Comparison of ENCODE assay signal across 8 cellular contexts in genomic region chr2:68943581-68944568, GRCh38. TPM values are rescaled to one million over a fixed set of nuclear protein-coding genes. Genes with fewer than 3 reads are reported as not detected.
DNase-seq lines count a peak whose midpoint lies in the region; ATAC-seq lines count a peak whose summit lies in the region.

No MANE protein-coding gene starts in this region.

- no peaks in the 10 kb centered on the region for H3K4me1 Mint-ChIP-seq in T-helper 2 cell treated with Interferon-gamma antibody and Interleukin-4, amounts not matched to agents 5 μg/mL and 100 μg/mL, for 36 hours (ENCODE audit: low read depth)

- DNase-seq in AML-193 (lab: John Stamatoyannopoulos, UW) (peak; percentile 25 to 52), NCI-H1930 (lab: John Stamatoyannopoulos, UW) (peak; percentile 34 to 53), astrocyte of the hippocampus (ENCODE audit: low read depth, low spot score) (peak; percentile 84), hypothalamus (lab: John Stamatoyannopoulos, UW) (peak in 33 of 51 donors; percentile 2 to 59 (median 23)), sciatic nerve (ENCODE audit: low spot score) (peak; percentile 77)
- DNase-seq in T-helper 2 cell treated with Interferon-gamma antibody and Interleukin-4, amounts not matched to agents 5 μg/mL and 100 μg/mL, for 36 hours (ENCODE audit: low spot score), result peak; percentile 29

- no peak overlapping the region for H3K27ac Mint-ChIP-seq in T-helper 2 cell treated with Interferon-gamma antibody and Interleukin-4, amounts not matched to agents 5 μg/mL and 100 μg/mL, for 36 hours

- no peak overlapping the region for H3K4me3 Mint-ChIP-seq in T-helper 2 cell treated with Interferon-gamma antibody and Interleukin-4, amounts not matched to agents 5 μg/mL and 100 μg/mL, for 36 hours

- peaks cover 55% of the 10 kb centered on the region for H3K27me3 Mint-ChIP-seq in T-helper 2 cell treated with Interferon-gamma antibody and Interleukin-4, amounts not matched to agents 5 μg/mL and 100 μg/mL, for 36 hours (ENCODE audit: low read depth)

- H3K9me3 Mint-ChIP-seq in T-helper 2 cell treated with Interferon-gamma antibody and Interleukin-4, amounts not matched to agents 5 μg/mL and 100 μg/mL, for 36 hours, result no peaks in the 10 kb centered on the region

- ATAC-seq in GM21526 (IDR thresholded peaks at IDR 0.05; ENCODE audit: low FRiP score, unreplicated experiment) (peak; percentile 52), sciatic nerve (peak; percentile 89), GM21381 (IDR thresholded peaks at IDR 0.05; ENCODE audit: unreplicated experiment) (no peak)

- H3K36me3 Mint-ChIP-seq in T-helper 2 cell treated with Interferon-gamma antibody and Interleukin-4, amounts not matched to agents 5 μg/mL and 100 μg/mL, for 36 hours (ENCODE audit: low read depth), result no peaks in the 10 kb centered on the region

- intact Hi-C loops in sciatic nerve (cut with DNase I), result no loop called here

RNA-seq across cellular contexts. Expression of gene GKN2, which starts 8.8 kb away (rescaled TPM):
- total RNA-seq in sciatic nerve, result not detected

RNA-seq across cellular contexts. Expression of gene GKN1, which starts 30.6 kb away (rescaled TPM):
- total RNA-seq in sciatic nerve, result not detected

Comparison
In these comparisons a context has a peak if more than half of its experiments do, and no peak if none do; other contexts are left out.
1. DNase-seq: peak in every context shown above with its lines; median percentile 84 in astrocyte of the hippocampus; 77 in sciatic nerve; 44 in NCI-H1930; 38 in AML-193; 29 in T-helper 2 cell treated with Interferon-gamma antibody and Interleukin-4, amounts not matched to agents 5 μg/mL and 100 μg/mL, for 36 hours; 23 in hypothalamus.